Comparison of ENCODE assay signal across 9 cellular contexts in the genomic region with DNA sequence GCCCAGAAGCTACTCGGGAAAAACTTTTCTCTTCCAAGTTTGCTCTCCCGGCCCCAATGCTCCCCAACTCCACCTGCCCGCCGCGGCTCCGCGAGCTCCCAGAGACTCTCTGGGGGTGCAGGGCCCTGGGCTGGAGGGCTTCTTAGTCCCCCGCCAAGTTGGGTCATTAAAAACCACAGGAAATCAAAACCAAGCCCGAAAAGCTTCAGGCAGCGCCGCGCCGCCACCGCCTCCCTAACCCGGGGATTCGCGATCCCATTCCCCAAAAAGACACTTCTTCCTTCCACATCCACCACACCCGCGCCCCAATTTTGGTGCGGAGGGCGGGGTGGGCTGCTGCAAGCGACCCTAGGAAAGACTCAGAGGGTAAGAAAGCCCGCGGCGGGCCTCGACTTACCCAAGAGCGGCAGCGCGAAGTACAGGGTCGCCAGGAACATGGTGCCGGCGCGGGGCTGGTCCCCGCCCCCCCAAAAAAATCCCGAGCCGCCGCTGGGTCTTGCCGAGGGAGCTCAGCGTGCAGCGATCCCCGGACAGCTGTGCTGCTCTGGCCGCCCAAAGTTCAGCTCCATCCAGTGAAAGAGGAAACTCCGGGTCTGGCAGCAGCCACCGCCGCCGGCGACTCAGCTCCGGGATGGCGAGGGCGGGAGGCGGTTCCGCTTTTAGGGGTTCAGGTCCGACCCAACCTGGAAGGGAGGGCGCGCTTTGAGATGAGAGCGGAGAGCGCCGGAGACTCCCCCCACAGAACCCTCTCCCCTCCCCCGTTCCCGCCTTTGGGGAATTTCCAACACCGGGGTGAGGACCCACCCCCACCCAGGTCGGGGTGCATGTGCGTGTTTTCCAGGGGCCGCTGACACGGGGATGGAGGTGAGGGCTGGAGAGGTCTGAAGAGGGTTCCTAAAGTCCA. TPM values are rescaled to one million over a fixed set of nuclear protein-coding genes. Genes with fewer than 3 reads are reported as not detected.
DNase-seq lines count a peak whose midpoint lies in the region; ATAC-seq and TF ChIP-seq lines count a peak whose summit lies in the region.
"Had no signal": no experiment of that assay in that cellular context is flagged by ENCODE, and none has a peak within 500 bp of the region (broad histone marks: within the 10 kb centered on the region; RNA-seq: fewer than 3 reads in every experiment).

No MANE protein-coding gene starts in this region.

- no peaks in the 10 kb centered on the region for H3K36me3 ChIP-seq in Karpas-422 (ENCODE audit: insufficient read depth, low read length)

- H3K9me3 ChIP-seq in AG04450 (ENCODE audit: control insufficient read depth, insufficient read depth, low read length) (peaks cover 3% of the 10 kb centered on the region; the same call in 1 of the 2 replicates), Karpas-422 (ENCODE audit: low read length) (no peaks in the 10 kb centered on the region; the same call in 1 of the 2 replicates)

- H3K4me3 ChIP-seq in AG04450 (ENCODE audit: low read depth, low read length) (peak overlapping the region; percentile 51), epithelial cell of esophagus (ENCODE audit: low read length) (peak overlapping the region; percentile 23), Karpas-422 (ENCODE audit: low read length) (no peak overlapping the region)

- H3K4me2 ChIP-seq in Karpas-422 (ENCODE audit: low read depth, low read length, poor library complexity, severe bottlenecking) = no peak overlapping the region

- H2AFZ ChIP-seq in Karpas-422 (ENCODE audit: low read length) = no peak overlapping the region

- no peaks in the 10 kb centered on the region for H3K4me1 ChIP-seq in Karpas-422 (ENCODE audit: low read length)

- H3K27ac ChIP-seq in AG04450 (ENCODE audit: low read depth, low read length) (no peak overlapping the region), Karpas-422 (ENCODE audit: low read length) (no peak overlapping the region)

- H3K79me2 ChIP-seq in Karpas-422 (ENCODE audit: low read length) = no peaks in the 10 kb centered on the region

- TF ChIP-seq CTCF in AG04450 (IDR thresholded peaks at IDR 0.05; ENCODE audit: low read depth, low read length) (no peak), epithelial cell of esophagus (IDR thresholded peaks at IDR 0.05; ENCODE audit: insufficient read depth, low read depth, low read length, missing control alignments) (no peak)

- H3K27me3 ChIP-seq in AG04450 (ENCODE audit: control insufficient read depth, insufficient read depth, low read length) (peaks cover 57% of the 10 kb centered on the region), Karpas-422 (ENCODE audit: low read length) (no peaks in the 10 kb centered on the region)

- H4K20me1 ChIP-seq in Karpas-422 (ENCODE audit: insufficient read depth, low read depth, low read length) = no peaks in the 10 kb centered on the region

- no peaks in the 10 kb centered on the region for H3K9me2 ChIP-seq in Karpas-422 (replicated peaks; ENCODE audit: insufficient read depth, low read length)

- H3K9ac ChIP-seq in Karpas-422 (ENCODE audit: low read length) = no peak overlapping the region

- DNase-seq in AG04450 (ENCODE audit: low read depth, low spot score) (no peak), epithelial cell of esophagus (ENCODE audit: low read depth) (no peak), myocyte (ENCODE audit: low read depth) (peak; percentile 47), DMS79 treated with DMSO at 0.1 percent for 48 hours (lab: John Stamatoyannopoulos, UW) (no peak), T-helper 9 cell (no peak), Karpas-422 (no peak)
- DNase-seq: NCI-H526 had no signal

- CTCF ChIA-PET in AG04450 (lab: Charles Lee) = interaction anchor here (0.7 to 1.8 kb wide), 5 partner anchors 10 to 566 kb away, joined by 3 to 5 read pairs (median 3); no protein-coding TSS in a partner anchor

- POLR2A ChIA-PET in AG04450 (lab: Yijun Ruan, JAX) = interaction anchor here (1.7 kb wide), 1 partner anchor 60 kb away, joined by 5 read pairs; no protein-coding TSS in a partner anchor

- ATAC-seq in HG03432 (IDR thresholded peaks at IDR 0.05; ENCODE audit: unreplicated experiment) (peak; percentile 19), HG02870 (IDR thresholded peaks at IDR 0.05; ENCODE audit: unreplicated experiment) (no peak)

RNA-seq across cellular contexts. Expression of gene GFRA1, which starts 1.2 kb away (rescaled TPM):
- 6.8 and 7.5 TPM in 2 replicates for polyA plus RNA-seq in AG04450 (2011; rRNA removed)
- polyA minus RNA-seq in AG04450 (2011; rRNA and poly(A)+ RNA removed) = 5.7 and 6.3 TPM in 2 replicates
- 11.1 and 12.9 TPM in 2 replicates for total RNA-seq in myocyte
- polyA plus RNA-seq in myocyte (2012) = 31.2 TPM
- total RNA-seq in Karpas-422 (2014; rRNA removed; shearing (Covaris generic); ENCODE audit: low replicate concordance) = not detected in 2 replicates

RNA-seq across cellular contexts. Expression of gene CCDC172, which starts 52.4 kb away (rescaled TPM):
- not detected in 2 replicates for polyA plus RNA-seq in AG04450 (2011; rRNA removed)
- not detected in 2 replicates for polyA minus RNA-seq in AG04450 (2011; rRNA and poly(A)+ RNA removed)
- not detected in 2 replicates for total RNA-seq in myocyte
- not detected for polyA plus RNA-seq in myocyte (2012)
- not detected in 2 replicates for total RNA-seq in Karpas-422 (2014; rRNA removed; shearing (Covaris generic); ENCODE audit: low replicate concordance)

Comparison
In these comparisons a context has a peak if more than half of its experiments do, and no peak if none do; other contexts are left out.
1. RNA of gene GFRA1, which starts 1.2 kb away (total RNA-seq): 11.1 to 12.9 TPM in myocyte; not detected in Karpas-422; every median in the first group is over 10 times any median in the second.